Comparison of ENCODE assay signal across 31 cellular contexts in the genomic region with DNA sequence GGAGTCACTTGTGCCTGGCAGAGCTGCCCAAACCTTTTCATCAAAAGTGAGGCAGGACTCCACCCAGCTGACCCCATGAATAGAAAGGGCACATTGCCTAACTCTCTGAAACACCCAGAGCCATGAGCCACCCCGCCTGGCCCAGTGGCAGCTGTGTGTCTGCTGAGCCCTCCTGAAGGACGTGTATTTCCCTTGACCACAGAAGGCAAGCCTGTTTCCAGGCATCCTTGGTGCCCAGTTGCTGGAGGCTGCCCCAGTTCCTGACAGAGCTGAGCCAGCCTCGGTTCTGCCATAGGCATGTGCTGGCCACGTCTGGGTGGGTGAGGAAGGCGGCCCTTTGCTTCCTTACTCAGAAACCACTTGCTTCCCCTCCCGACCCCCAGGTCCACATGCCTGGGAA.
"Had no signal": no experiment of that assay in that cellular context is flagged by ENCODE, and none has a peak within 500 bp of the region (broad histone marks: within the 10 kb centered on the region; RNA-seq: fewer than 3 reads in every experiment).

No MANE protein-coding gene starts in this region.

- H3K4me1 ChIP-seq: adrenal gland, body of pancreas, foreskin keratinocyte, gastrocnemius medialis had no signal

- FAIRE-seq: colon had no signal

- H3K4me3 ChIP-seq: adrenal gland, body of pancreas, esophagus muscularis mucosa, gastrocnemius medialis, heart left ventricle had no signal

- ATAC-seq: activated CD4-positive, CD25-positive, alpha-beta regulatory T cell treated with anti-CD3 and anti-CD28 coated beads, Interleukin-2, amount 50 U/mL, for 24 hours; activated CD8-positive, alpha-beta memory T cell treated with anti-CD3 and anti-CD28 coated beads, Interleukin-2, amount 10 ng/mL, durations not matched to agents 7 days and 5 days; activated CD8-positive, alpha-beta T cell treated with anti-CD3 and anti-CD28 coated beads for 36 hours; activated naive CD8-positive, alpha-beta T cell treated with anti-CD3 and anti-CD28 coated beads, Interleukin-2, amount 50 U/mL, for 24 hours; body of pancreas; effector memory CD8-positive, alpha-beta T cell; foreskin keratinocyte; gastrocnemius medialis; heart left ventricle had no signal

- DNase-seq: activated B cell treated with CpG ODN at 0.5 μM for 24 hours; activated CD4-positive, alpha-beta T cell treated with anti-CD3 and anti-CD28 coated beads for 48 hours; activated CD4-positive, alpha-beta T cell treated with anti-CD3 and anti-CD28 coated beads, Interleukin-2, amount 50 U/mL, for 1 hour; activated CD4-positive, alpha-beta T cell treated with anti-CD3 and anti-CD28 coated beads, Interleukin-2, amount 50 U/mL, for 48 hours; activated CD8-positive, alpha-beta memory T cell treated with anti-CD3 and anti-CD28 coated beads, Interleukin-2, amount 10 ng/mL, durations not matched to agents 7 days and 5 days; activated CD8-positive, alpha-beta memory T cell treated with anti-CD3 and anti-CD28 coated beads, Interleukin-2, amount 50 U/mL, for 4 hours; activated CD8-positive, alpha-beta T cell treated with anti-CD3 and anti-CD28 coated beads for 36 hours; activated effector memory CD4-positive, alpha-beta T cell treated with anti-CD3 and anti-CD28 coated beads, Interleukin-2, amount 50 U/mL, for 16 hours; activated naive CD4-positive, alpha-beta T cell treated with anti-CD3 and anti-CD28 coated beads for 36 hours; activated naive CD8-positive, alpha-beta T cell treated with anti-CD3 and anti-CD28 coated beads for 36 hours; activated naive CD8-positive, alpha-beta T cell treated with anti-CD3 and anti-CD28 coated beads, Interleukin-2, amount 50 U/mL, for 24 hours; activated T-cell treated with anti-CD3 and anti-CD28 coated beads, Interleukin-2, amount 50 U/mL, for 1 hour; activated T-cell treated with anti-CD3 and anti-CD28 coated beads, Interleukin-2, amount 50 U/mL, for 48 hours; adrenal gland; amygdala; body of pancreas; caudate nucleus; cortex of kidney; dermis blood vessel endothelial cell; effector CD4-positive, alpha-beta T cell; effector memory CD8-positive, alpha-beta T cell; erythroblast; foreskin keratinocyte; gastrocnemius medialis; glutamatergic neuron; T1000; WERI-Rb-1 had no signal

- H3K27ac ChIP-seq: adrenal gland, body of pancreas, esophagus muscularis mucosa, foreskin keratinocyte, gastrocnemius medialis, heart left ventricle, WERI-Rb-1 had no signal

- H3K36me3 ChIP-seq: adrenal gland, esophagus muscularis mucosa, gastrocnemius medialis, heart left ventricle, WERI-Rb-1 had no signal

- H3K9me3 ChIP-seq: adrenal gland, body of pancreas, esophagus muscularis mucosa, gastrocnemius medialis, heart left ventricle had no signal
